Comparison of ENCODE assay signal across 9 cellular contexts in the genomic region with DNA sequence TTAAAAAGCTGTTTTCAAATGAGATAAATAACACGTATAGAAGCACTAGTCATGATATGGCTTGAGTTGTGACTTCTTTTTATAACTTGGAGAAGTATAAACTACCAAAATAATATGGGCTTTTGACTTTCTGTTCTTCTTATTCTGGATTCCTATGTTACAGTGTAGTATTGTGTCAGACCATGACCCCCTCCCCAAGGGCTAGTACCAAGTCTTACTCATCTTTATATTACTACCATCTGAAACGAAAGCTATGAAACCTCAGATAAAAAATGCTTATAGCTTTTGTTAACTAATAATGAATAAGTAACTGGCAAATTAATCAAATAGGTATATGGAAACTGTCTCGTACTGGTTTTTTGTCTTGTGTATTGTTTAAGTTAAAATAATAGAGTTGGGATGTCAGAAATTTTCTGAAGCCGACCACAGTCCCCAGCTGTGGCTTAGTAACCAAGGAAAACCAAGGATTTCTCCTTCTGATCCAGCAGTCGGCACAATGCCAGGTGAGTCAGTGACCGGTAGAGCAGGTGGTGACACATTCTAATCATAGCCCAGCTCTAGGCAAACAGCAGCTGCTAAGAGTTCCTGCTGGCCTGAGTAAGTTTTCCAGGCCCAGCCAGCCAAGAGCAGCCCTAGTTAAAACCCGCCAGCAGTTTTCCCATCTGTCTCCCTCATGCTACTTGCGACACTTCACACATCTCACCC.
DNase-seq lines count a peak whose midpoint lies in the region; ATAC-seq and TF ChIP-seq lines count a peak whose summit lies in the region.
"Had no signal": no experiment of that assay in that cellular context is flagged by ENCODE, and none has a peak within 500 bp of the region (broad histone marks: within the 10 kb centered on the region; RNA-seq: fewer than 3 reads in every experiment).

No MANE protein-coding gene starts in this region.

- TF ChIP-seq CTCF in RWPE2 (IDR thresholded peaks at IDR 0.05; ENCODE audit: poor library complexity, severe bottlenecking) (no peak), heart right ventricle (IDR thresholded peaks at IDR 0.05) (no peak), type B pancreatic cell (conservative IDR thresholded peaks at IDR 0.05) (no peak)

- 27 to 37% methylated on average over 8 of the region's 8 CpGs for WGBS in heart right ventricle, 2 donors

- H3K4me3 ChIP-seq in HUES6 (ENCODE audit: low read depth, low read length), result no peak overlapping the region
- no peak overlapping the region for H3K4me3 ChIP-seq in RWPE2 (ENCODE audit: severe bottlenecking)
- H3K4me3 ChIP-seq in heart right ventricle, result no peak overlapping the region
- H3K4me3 ChIP-seq: K562 had no signal

- peaks cover 25% of the 10 kb centered on the region for H3K4me1 Mint-ChIP-seq in type B pancreatic cell (ENCODE audit: unreplicated experiment)

- H3K4me1 ChIP-seq in HUES6 (ENCODE audit: control insufficient read depth, insufficient read depth, low read length), result peaks cover 52% of the 10 kb centered on the region
- H3K4me1 ChIP-seq in RWPE2 (ENCODE audit: insufficient read depth, poor library complexity, severe bottlenecking), result peaks cover 5% of the 10 kb centered on the region
- H3K4me1 ChIP-seq in heart right ventricle, result no peaks in the 10 kb centered on the region

- no peaks in the 10 kb centered on the region for H3K27me3 ChIP-seq in HUES6 (ENCODE audit: control insufficient read depth, insufficient read depth, low read length)
- no peaks in the 10 kb centered on the region for H3K27me3 ChIP-seq in RWPE2 (ENCODE audit: insufficient read depth, poor library complexity, severe bottlenecking)
- no peaks in the 10 kb centered on the region for H3K27me3 ChIP-seq in heart right ventricle

- H3K9me3 Mint-ChIP-seq in type B pancreatic cell, result no peaks in the 10 kb centered on the region

- H3K27ac ChIP-seq in HUES6 (ENCODE audit: low read depth, low read length) (peak overlapping the region; percentile 3; the same call in 1 of the 2 replicates), RWPE2 (ENCODE audit: poor library complexity, severe bottlenecking) (no peak overlapping the region), heart right ventricle (no peak overlapping the region)

- H3K4me3 Mint-ChIP-seq in type B pancreatic cell, result peak overlapping the region; percentile 54

- DNase-seq in RWPE2 (ENCODE audit: low spot score) (peak; percentile 87), heart right ventricle (peak; percentile 57 to 62), type B pancreatic cell (ENCODE audit: extremely low spot score, unreplicated experiment) (no peak), ecto neural progenitor cell (ENCODE audit: low spot score) (no peak)

- ATAC-seq in RWPE2 (ENCODE audit: low read depth) (peak; percentile 99), heart right ventricle (peak; percentile 89 to 98 (median 94)), GM18909 (IDR thresholded peaks at IDR 0.05; ENCODE audit: poor library complexity, unreplicated experiment) (no peak), HG02759 (IDR thresholded peaks at IDR 0.05; ENCODE audit: unreplicated experiment) (no peak), HG03432 (IDR thresholded peaks at IDR 0.05; ENCODE audit: unreplicated experiment) (no peak)
- ATAC-seq: K562 had no signal

- H3K9ac ChIP-seq in HUES6 (ENCODE audit: low read length), result no peak overlapping the region

- H3K27me3 Mint-ChIP-seq in type B pancreatic cell, result no peaks in the 10 kb centered on the region

- H3K36me3 ChIP-seq in HUES6 (ENCODE audit: control insufficient read depth, insufficient read depth, low read length), result no peaks in the 10 kb centered on the region
- H3K36me3 ChIP-seq in RWPE2 (ENCODE audit: low read depth), result no peaks in the 10 kb centered on the region
- no peaks in the 10 kb centered on the region for H3K36me3 ChIP-seq in heart right ventricle

- H3K36me3 Mint-ChIP-seq in type B pancreatic cell, result no peaks in the 10 kb centered on the region

- no peaks in the 10 kb centered on the region for H3K9me3 ChIP-seq in HUES6 (ENCODE audit: control insufficient read depth, insufficient read depth, low read depth, low read length)
- no peaks in the 10 kb centered on the region for H3K9me3 ChIP-seq in RWPE2 (ENCODE audit: severe bottlenecking)
- no peaks in the 10 kb centered on the region for H3K9me3 ChIP-seq in heart right ventricle

- intact Hi-C loops in heart right ventricle (cut with DNase I), result no loop called here

- H3K27ac Mint-ChIP-seq in type B pancreatic cell, result peak overlapping the region; percentile 85

Comparison
In these comparisons a context has a peak if more than half of its experiments do, and no peak if none do; other contexts are left out.
1. ATAC-seq: peak in RWPE2 (single experiment) and heart right ventricle (8 of 8); none in GM18909 (single experiment), HG02759 (single experiment) and HG03432 (single experiment).
2. DNase-seq: peak in RWPE2 (single experiment) and heart right ventricle (2 of 2); none in type B pancreatic cell (single experiment) and ecto neural progenitor cell (single experiment).